ENCODE assay signal across 1 cellular context in genomic region chr11:119782673-119783072, GRCh38.
TF ChIP-seq lines count a peak whose summit lies in the region.

No MANE protein-coding gene starts in this region.

TF ChIP-seq in GM23338, 12 proteins besides CTCF, POLR2A, EP300 and RAD21 (continued from another document):
- TF ChIP-seq, protein P1, sequence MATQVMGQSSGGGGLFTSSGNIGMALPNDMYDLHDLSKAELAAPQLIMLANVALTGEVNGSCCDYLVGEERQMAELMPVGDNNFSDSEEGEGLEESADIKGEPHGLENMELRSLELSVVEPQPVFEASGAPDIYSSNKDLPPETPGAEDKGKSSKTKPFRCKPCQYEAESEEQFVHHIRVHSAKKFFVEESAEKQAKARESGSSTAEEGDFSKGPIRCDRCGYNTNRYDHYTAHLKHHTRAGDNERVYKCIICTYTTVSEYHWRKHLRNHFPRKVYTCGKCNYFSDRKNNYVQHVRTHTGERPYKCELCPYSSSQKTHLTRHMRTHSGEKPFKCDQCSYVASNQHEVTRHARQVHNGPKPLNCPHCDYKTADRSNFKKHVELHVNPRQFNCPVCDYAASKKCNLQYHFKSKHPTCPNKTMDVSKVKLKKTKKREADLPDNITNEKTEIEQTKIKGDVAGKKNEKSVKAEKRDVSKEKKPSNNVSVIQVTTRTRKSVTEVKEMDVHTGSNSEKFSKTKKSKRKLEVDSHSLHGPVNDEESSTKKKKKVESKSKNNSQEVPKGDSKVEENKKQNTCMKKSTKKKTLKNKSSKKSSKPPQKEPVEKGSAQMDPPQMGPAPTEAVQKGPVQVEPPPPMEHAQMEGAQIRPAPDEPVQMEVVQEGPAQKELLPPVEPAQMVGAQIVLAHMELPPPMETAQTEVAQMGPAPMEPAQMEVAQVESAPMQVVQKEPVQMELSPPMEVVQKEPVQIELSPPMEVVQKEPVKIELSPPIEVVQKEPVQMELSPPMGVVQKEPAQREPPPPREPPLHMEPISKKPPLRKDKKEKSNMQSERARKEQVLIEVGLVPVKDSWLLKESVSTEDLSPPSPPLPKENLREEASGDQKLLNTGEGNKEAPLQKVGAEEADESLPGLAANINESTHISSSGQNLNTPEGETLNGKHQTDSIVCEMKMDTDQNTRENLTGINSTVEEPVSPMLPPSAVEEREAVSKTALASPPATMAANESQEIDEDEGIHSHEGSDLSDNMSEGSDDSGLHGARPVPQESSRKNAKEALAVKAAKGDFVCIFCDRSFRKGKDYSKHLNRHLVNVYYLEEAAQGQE (IDR thresholded peaks at IDR 0.05; ENCODE audit: unreplicated experiment) = no peak
- TF ChIP-seq EZH2phosphoT487 (IDR thresholded peaks at IDR 0.05; ENCODE audit: unreplicated experiment) = no peak
